In genomic region chr21:38254970-38255369, GRCh38 we compare ENCODE assay signal across 21 cellular contexts. TPM values are rescaled to one million over a fixed set of nuclear protein-coding genes. Genes with fewer than 3 reads are reported as not detected.
"Had no signal": no experiment of that assay in that cellular context is flagged by ENCODE, and none has a peak within 500 bp of the region (broad histone marks: within the 10 kb centered on the region; RNA-seq: fewer than 3 reads in every experiment).

No MANE protein-coding gene starts in this region.

- H3K9ac ChIP-seq: neural progenitor cell had no signal

- H3K27ac ChIP-seq: coronary artery, neural progenitor cell, psoas muscle, suprapubic skin, transverse colon, vagina had no signal

- H3K36me3 ChIP-seq: heart right ventricle, neural progenitor cell, suprapubic skin, transverse colon, vagina had no signal

- H3K27me3 ChIP-seq: body of pancreas, neural progenitor cell, vagina had no signal

- FAIRE-seq: endometrium had no signal

- H3K9me3 ChIP-seq: body of pancreas, heart right ventricle, psoas muscle, suprapubic skin, transverse colon, vagina had no signal

- H3K4me2 ChIP-seq: neural progenitor cell had no signal

- DNase-seq: activated CD4-positive, alpha-beta T cell treated with anti-CD3 and anti-CD28 coated beads, Interleukin-2, amount 10 ng/mL, durations not matched to agents 24 days and 14 days; activated CD8-positive, alpha-beta T cell treated with anti-CD3 and anti-CD28 coated beads for 36 hours; activated naive CD4-positive, alpha-beta T cell treated with anti-CD3 and anti-CD28 coated beads for 36 hours; activated T-cell treated with anti-CD3 and anti-CD28 coated beads, Interleukin-2, amount 50 U/mL, for 1 hour; body of pancreas; heart right ventricle; immature natural killer cell; left ventricle myocardium superior; naive thymus-derived CD4-positive, alpha-beta T cell; psoas muscle; right cardiac atrium; stimulated activated CD4-positive, alpha-beta T cell treated with anti-CD3 and anti-CD28 coated beads, Interleukin-15, amount 100 ng/mL, for 24 hours; stimulated activated CD4-positive, alpha-beta T cell treated with anti-CD3 and anti-CD28 coated beads, Interleukin-2, amount 100 ng/mL, for 48 hours; T-helper 9 cell; transverse colon had no signal

- H3K4me1 ChIP-seq: neural progenitor cell, psoas muscle, vagina had no signal

- H2AFZ ChIP-seq: neural progenitor cell had no signal

- H3K4me3 ChIP-seq: body of pancreas, coronary artery, neural progenitor cell, psoas muscle, skin epidermis, suprapubic skin, transverse colon, vagina had no signal

RNA-seq across cellular contexts. Expression of gene KCNJ15, which starts 1.8 kb away (rescaled TPM):
- polyA plus RNA-seq: immature natural killer cell; naive thymus-derived CD4-positive, alpha-beta T cell had no signal
